Comparison of ENCODE assay signal across 16 cellular contexts in the genomic region with DNA sequence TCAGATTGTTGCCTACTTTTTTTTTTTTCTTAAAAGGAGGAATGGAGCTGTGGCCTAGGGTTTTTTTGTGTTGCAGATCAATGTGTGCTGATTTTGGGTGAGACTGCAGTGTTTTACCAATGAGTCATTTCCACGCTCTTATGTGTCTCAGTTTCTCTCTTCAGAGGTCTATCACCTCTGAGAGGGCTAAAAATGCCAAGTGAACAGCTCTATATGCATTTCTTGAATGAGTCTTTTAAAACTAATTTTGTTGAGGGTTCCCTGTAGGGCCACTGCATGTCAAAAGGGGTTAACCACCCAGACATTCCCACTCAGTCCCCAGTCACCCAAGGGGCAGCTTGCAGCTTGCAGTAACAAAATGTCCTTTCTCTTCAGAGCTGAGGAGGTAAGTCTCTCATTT. TPM values are rescaled to one million over a fixed set of nuclear protein-coding genes. Genes with fewer than 3 reads are reported as not detected.
DNase-seq lines count a peak whose midpoint lies in the region; ATAC-seq and TF ChIP-seq lines count a peak whose summit lies in the region.
"Had no signal": no experiment of that assay in that cellular context is flagged by ENCODE, and none has a peak within 500 bp of the region (broad histone marks: within the 10 kb centered on the region; RNA-seq: fewer than 3 reads in every experiment).

No MANE protein-coding gene starts in this region.

- peaks cover 0 to 3% (median under 1%) of the 10 kb centered on the region in 4 donors for H3K4me1 Mint-ChIP-seq in CD4-positive, alpha-beta memory T cell

- intact Hi-C loops in CD4-positive, alpha-beta memory T cell (cut with micrococcal nuclease) = no loop called here
- intact Hi-C loops in heart right ventricle (cut with DNase I) = no loop called here

- WGBS in heart right ventricle, 2 donors = 90 to 100% methylated on average over 1 of the region's 1 CpG

- H3K36me3 ChIP-seq in CD4-positive, alpha-beta memory T cell (ENCODE audit: insufficient read depth, low read length) = no peaks in the 10 kb centered on the region
- no peaks in the 10 kb centered on the region for H3K36me3 ChIP-seq in heart right ventricle

- H3K4me3 ChIP-seq in foreskin fibroblast (ENCODE audit: low read depth in 1 of 2, low read length in 2 of 2) (no peak overlapping the region), heart right ventricle (no peak overlapping the region)
- no peak overlapping the region for H3K4me3 ChIP-seq in CD4-positive, alpha-beta memory T cell (ENCODE audit: low read length in 2 of 2)
- H3K4me3 ChIP-seq: uterus had no signal

- H3K9me3 Mint-ChIP-seq in CD4-positive, alpha-beta memory T cell = peaks cover 0 to 1% (median 0%) of the 10 kb centered on the region in 8 donors
- H3K9me3 Mint-ChIP-seq: CD8-positive, alpha-beta T cell had no signal

- TF ChIP-seq CTCF in foreskin fibroblast (IDR thresholded peaks at IDR 0.05; ENCODE audit: low read depth, low read length) (no peak), heart right ventricle (IDR thresholded peaks at IDR 0.05) (no peak)

- CTCF ChIA-PET in CD4-positive, alpha-beta memory T cell (lab: Charles Lee; ENCODE audit: partially characterized antibody) = interaction anchor here (0.7 to 2.1 kb wide), 2 partner anchors 32 to 729 kb away, joined by 4 to 5 read pairs; partner anchors contain the start of gene GLIPR1L1

- H3K27ac ChIP-seq in CD4-positive, alpha-beta memory T cell (ENCODE audit: low read depth, low read length) = no peak overlapping the region
- no peak overlapping the region for H3K27ac ChIP-seq in heart right ventricle
- H3K27ac ChIP-seq: uterus had no signal

- DNase-seq in foreskin fibroblast (peak; percentile 28 to 54), amniotic stem cell (lab: John Stamatoyannopoulos, UW) (no peak), heart right ventricle (no peak)
- DNase-seq in CD4-positive, alpha-beta memory T cell = no peak
- DNase-seq in activated T-cell treated with anti-CD3 and anti-CD28 coated beads, Interleukin-2, amount 50 U/mL, for 48 hours = no peak
- DNase-seq: activated CD4-positive, CD25-positive, alpha-beta regulatory T cell; CD8-positive, alpha-beta T cell; NCI-H1930; posterior cingulate gyrus; RPMI8226; uterus had no signal

- H3K4me1 ChIP-seq in CD4-positive, alpha-beta memory T cell (ENCODE audit: insufficient read depth, low read length) = no peaks in the 10 kb centered on the region
- H3K4me1 ChIP-seq in heart right ventricle = peaks cover 0 to 8% (median 0%) of the 10 kb centered on the region in 9 donors
- H3K4me1 ChIP-seq: uterus had no signal

- no peaks in the 10 kb centered on the region for H3K27me3 ChIP-seq in CD4-positive, alpha-beta memory T cell (ENCODE audit: insufficient read depth, low read length)
- no peaks in the 10 kb centered on the region for H3K27me3 ChIP-seq in heart right ventricle
- H3K27me3 ChIP-seq: uterus had no signal

- no peak overlapping the region for H3K4me3 Mint-ChIP-seq in CD4-positive, alpha-beta memory T cell
- H3K4me3 Mint-ChIP-seq: activated naive CD8-positive, alpha-beta T cell; CD8-positive, alpha-beta T cell had no signal

- no peaks in the 10 kb centered on the region for H3K36me3 Mint-ChIP-seq in CD4-positive, alpha-beta memory T cell
- H3K36me3 Mint-ChIP-seq: activated naive CD8-positive, alpha-beta T cell; CD8-positive, alpha-beta T cell had no signal

- POLR2A ChIA-PET in CD4-positive, alpha-beta memory T cell (lab: Charles Lee; ENCODE audit: partially characterized antibody) = no interaction called here

- no peaks in the 10 kb centered on the region for H3K27me3 Mint-ChIP-seq in CD4-positive, alpha-beta memory T cell
- H3K27me3 Mint-ChIP-seq: activated naive CD8-positive, alpha-beta T cell had no signal

- H3K9me3 ChIP-seq in CD4-positive, alpha-beta memory T cell (ENCODE audit: control insufficient read depth in 1 of 2, low read length in 2 of 2) = no peaks in the 10 kb centered on the region
- no peaks in the 10 kb centered on the region for H3K9me3 ChIP-seq in heart right ventricle
- H3K9me3 ChIP-seq: uterus had no signal

- ATAC-seq in GM18519 (IDR thresholded peaks at IDR 0.05; ENCODE audit: low FRiP score, unreplicated experiment) = peak; percentile 77
- ATAC-seq in GM21529 (IDR thresholded peaks at IDR 0.05; ENCODE audit: unreplicated experiment) = peak; percentile 75
- peak; percentile 80 for ATAC-seq in HG03442 (IDR thresholded peaks at IDR 0.05; ENCODE audit: unreplicated experiment)
- no peak for ATAC-seq in heart right ventricle
- ATAC-seq: CD8-positive, alpha-beta T cell had no signal

- no peak overlapping the region for H3K27ac Mint-ChIP-seq in CD4-positive, alpha-beta memory T cell
- H3K27ac Mint-ChIP-seq: activated naive CD8-positive, alpha-beta T cell; CD8-positive, alpha-beta T cell had no signal

RNA-seq across cellular contexts. Expression of gene GLIPR1L2, which starts 24.3 kb away (rescaled TPM):
- under 1 TPM; 0.47 to 0.55 TPM for total RNA-seq in CD4-positive, alpha-beta memory T cell
- 1 to 10 TPM; 1.7 to 2.5 TPM for polyA plus RNA-seq in CD4-positive, alpha-beta memory T cell
- total RNA-seq in heart right ventricle = 1 to 10 TPM in 7 of 10 donors, under 1 TPM in 3; 0.66 to 2.9 (median 1.5) TPM
- under 1 TPM; 0.80 to 0.88 TPM for polyA plus RNA-seq in heart right ventricle
- total RNA-seq: CD8-positive, alpha-beta T cell had no signal

RNA-seq across cellular contexts. Expression of gene GLIPR1L1, which starts 32.2 kb away (rescaled TPM):
- total RNA-seq in CD4-positive, alpha-beta memory T cell = not detected
- not detected for polyA plus RNA-seq in CD4-positive, alpha-beta memory T cell
- not detected for total RNA-seq in heart right ventricle
- polyA plus RNA-seq in heart right ventricle = not detected
- total RNA-seq: CD8-positive, alpha-beta T cell; uterus had no signal
- polyA plus RNA-seq: keratinocyte had no signal

RNA-seq across cellular contexts. Expression of gene CAPS2, which starts 36.5 kb away (rescaled TPM):
- 1 to 10 TPM; 5.8 to 6.2 TPM for total RNA-seq in CD4-positive, alpha-beta memory T cell
- polyA plus RNA-seq in CD4-positive, alpha-beta memory T cell = 1 to 10 TPM; 1.5 to 2.4 TPM
- 10 to 100 TPM; 10.3 to 16.0 (median 13.0) TPM for total RNA-seq in heart right ventricle
- 10 to 100 TPM in 1 of 2 donors, 1 to 10 TPM in 1; 1.4 to 11.0 TPM for polyA plus RNA-seq in heart right ventricle

Comparison
In these comparisons a context has a peak if more than half of its experiments do, and no peak if none do; other contexts are left out.
1. ATAC-seq: peak in GM18519 (single experiment), GM21529 (single experiment) and HG03442 (single experiment); none in heart right ventricle (0 of 8).
2. DNase-seq: peak in foreskin fibroblast (2 of 2); none in amniotic stem cell (single experiment), CD4-positive, alpha-beta memory T cell (0 of 5), activated T-cell treated with anti-CD3 and anti-CD28 coated beads, Interleukin-2, amount 50 U/mL, for 48 hours (0 of 2) and heart right ventricle (0 of 2).